Comparison of ENCODE assay signal across 1 cellular context in genomic region chr10:61028861-61029361, GRCh38.
TF ChIP-seq lines count a peak whose summit lies in the region.

No MANE protein-coding gene starts in this region.

TF ChIP-seq in H1, 55 proteins besides CTCF, POLR2A, EP300 and RAD21 (continued from another document):
- no peak for TF ChIP-seq GABPA (IDR thresholded peaks at IDR 0.05; ENCODE audit: borderline replicate concordance, insufficient read depth, low read length)
- no peak for TF ChIP-seq EGR1 (IDR thresholded peaks at IDR 0.05; ENCODE audit: borderline replicate concordance, low read depth, low read length)
- TF ChIP-seq HDAC6 (IDR thresholded peaks at IDR 0.05; ENCODE audit: low read depth, low read length) = no peak
- no peak for TF ChIP-seq RXRA (IDR thresholded peaks at IDR 0.05; ENCODE audit: insufficient read depth, low read depth, low read length)
- TF ChIP-seq BCL11A (IDR thresholded peaks at IDR 0.05; ENCODE audit: low read depth in 2 of 2, low read length in 2 of 2) = no peak
- no peak for TF ChIP-seq YY1 (IDR thresholded peaks at IDR 0.05; ENCODE audit: low read depth, low read length)
- TF ChIP-seq SAP30 (IDR thresholded peaks at IDR 0.05; ENCODE audit: insufficient read depth, insufficient replicate concordance, low read length) = no peak
